Comparison of ENCODE assay signal across 21 cellular contexts in genomic region chr9:104820336-104820735, GRCh38. TPM values are rescaled to one million over a fixed set of nuclear protein-coding genes. Genes with fewer than 3 reads are reported as not detected.
"Had no signal": no experiment of that assay in that cellular context is flagged by ENCODE, and none has a peak within 500 bp of the region (broad histone marks: within the 10 kb centered on the region; RNA-seq: fewer than 3 reads in every experiment).

No MANE protein-coding gene starts in this region.

- H3K9ac ChIP-seq: SK-N-SH had no signal

- ATAC-seq: Panc1, PC-3 had no signal

- DNase-seq: KBM-7, MV-4-11, NCI-H1048, NCI-H1105, NCI-H1417, NCI-H1436 treated with DMSO at 0.1 percent for 48 hours, NCI-H187 treated with DMSO at 0.1 percent for 48 hours, NCI-H2029 treated with DMSO at 0.1 percent for 48 hours, NCI-H226, NCI-H446, NCI-H510A, NCI-H774, PC-3, SHP77, SK-N-SH had no signal

- H3K4me2 ChIP-seq: SK-N-SH had no signal

- H3K27ac ChIP-seq: HL-60, RWPE1 had no signal

- FAIRE-seq: HTR-8/SVneo had no signal

- H3K4me3 Mint-ChIP-seq: IgD-negative memory B cell had no signal

- H3K9me3 Mint-ChIP-seq: IgD-negative memory B cell had no signal

- H3K4me1 Mint-ChIP-seq: IgD-negative memory B cell had no signal

- H3K27me3 Mint-ChIP-seq: IgD-negative memory B cell had no signal

- H3K9me3 ChIP-seq: SK-N-SH had no signal

RNA-seq across cellular contexts. Expression of gene NIPSNAP3B, which starts 56.4 kb away (rescaled TPM):
- total RNA-seq: MCF 10A had no signal
